8 cellular contexts compared by ENCODE assay signal in the genomic region with DNA sequence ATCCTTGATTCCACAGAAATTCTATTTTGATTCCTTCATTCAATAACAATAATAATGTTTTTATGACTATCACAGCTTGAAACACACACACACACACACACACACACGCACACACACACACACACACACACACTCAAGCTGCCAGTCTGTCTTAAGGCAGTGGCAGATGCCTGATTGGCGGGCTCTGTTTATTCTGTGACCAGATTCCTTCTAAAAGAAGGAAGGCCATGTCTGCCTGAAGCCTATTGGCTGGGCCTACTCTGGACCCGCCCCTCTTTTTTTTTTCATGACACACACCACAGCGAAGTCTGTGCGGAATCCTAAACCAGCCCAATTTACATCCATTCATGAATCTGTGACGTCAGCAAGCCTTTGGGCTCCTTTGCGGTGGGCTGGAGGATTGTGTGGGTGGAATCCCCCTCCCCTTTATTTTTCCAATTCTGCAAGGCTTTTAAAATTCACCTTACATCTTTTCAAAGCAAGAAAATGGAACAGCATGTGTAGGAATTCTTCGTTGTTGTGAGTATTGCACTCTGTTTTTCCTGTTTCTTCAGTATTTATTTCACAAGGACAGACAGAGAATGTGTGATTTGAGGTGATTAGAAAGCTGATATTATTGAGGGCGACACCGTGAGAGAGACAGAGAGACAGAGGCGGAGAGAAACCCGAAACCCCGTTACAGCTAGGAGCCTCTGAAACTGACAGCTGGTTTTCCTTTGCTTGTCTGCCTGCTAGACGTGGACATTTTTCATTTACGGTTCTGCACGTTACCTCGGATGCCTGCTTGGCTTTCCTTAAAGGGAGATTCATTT. TPM values are rescaled to one million over a fixed set of nuclear protein-coding genes. Genes with fewer than 3 reads are reported as not detected.
DNase-seq lines count a peak whose midpoint lies in the region; TF ChIP-seq lines count a peak whose summit lies in the region.

A gene with protein sequence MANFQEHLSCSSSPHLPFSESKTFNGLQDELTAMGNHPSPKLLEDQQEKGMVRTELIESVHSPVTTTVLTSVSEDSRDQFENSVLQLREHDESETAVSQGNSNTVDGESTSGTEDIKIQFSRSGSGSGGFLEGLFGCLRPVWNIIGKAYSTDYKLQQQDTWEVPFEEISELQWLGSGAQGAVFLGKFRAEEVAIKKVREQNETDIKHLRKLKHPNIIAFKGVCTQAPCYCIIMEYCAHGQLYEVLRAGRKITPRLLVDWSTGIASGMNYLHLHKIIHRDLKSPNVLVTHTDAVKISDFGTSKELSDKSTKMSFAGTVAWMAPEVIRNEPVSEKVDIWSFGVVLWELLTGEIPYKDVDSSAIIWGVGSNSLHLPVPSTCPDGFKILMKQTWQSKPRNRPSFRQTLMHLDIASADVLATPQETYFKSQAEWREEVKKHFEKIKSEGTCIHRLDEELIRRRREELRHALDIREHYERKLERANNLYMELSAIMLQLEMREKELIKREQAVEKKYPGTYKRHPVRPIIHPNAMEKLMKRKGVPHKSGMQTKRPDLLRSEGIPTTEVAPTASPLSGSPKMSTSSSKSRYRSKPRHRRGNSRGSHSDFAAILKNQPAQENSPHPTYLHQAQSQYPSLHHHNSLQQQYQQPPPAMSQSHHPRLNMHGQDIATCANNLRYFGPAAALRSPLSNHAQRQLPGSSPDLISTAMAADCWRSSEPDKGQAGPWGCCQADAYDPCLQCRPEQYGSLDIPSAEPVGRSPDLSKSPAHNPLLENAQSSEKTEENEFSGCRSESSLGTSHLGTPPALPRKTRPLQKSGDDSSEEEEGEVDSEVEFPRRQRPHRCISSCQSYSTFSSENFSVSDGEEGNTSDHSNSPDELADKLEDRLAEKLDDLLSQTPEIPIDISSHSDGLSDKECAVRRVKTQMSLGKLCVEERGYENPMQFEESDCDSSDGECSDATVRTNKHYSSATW (plus strand): TSS at position 287 of the 812 bp plus-strand sequence. CDS start 65,446 bp downstream, outside the sequence.

- peaks cover 26% of the 10 kb centered on the region for H3F3A ChIP-seq in GM23248 (ENCODE audit: insufficient read depth)

- H3K9ac ChIP-seq in GM23248, result peak within 1 kb of the TSS; percentile 86

- no peaks in the 10 kb centered on the region for H3K9me3 ChIP-seq in GM23248 (ENCODE audit: low read depth)
- H3K9me3 ChIP-seq in Peyer's patch, result no peaks in the 10 kb centered on the region

- H2AFZ ChIP-seq in GM23248, result peak within 1 kb of the TSS; percentile 92

- H3K9me2 ChIP-seq in GM23248 (ENCODE audit: insufficient read depth), result no peaks in the 10 kb centered on the region

- peaks cover 24% of the 10 kb centered on the region for H3K4me1 ChIP-seq in GM23248 (ENCODE audit: insufficient read depth)
- H3K4me1 ChIP-seq in Peyer's patch, result peaks cover 0 to 9% (median 0%) of the 10 kb centered on the region in 4 donors

- H3K4me3 ChIP-seq in GM23248, result peak within 1 kb of the TSS; percentile 85
- H3K4me3 ChIP-seq in Peyer's patch, result peak within 1 kb of the TSS; percentile 28 to 52 (median 40)

- H3K36me3 ChIP-seq in GM23248 (ENCODE audit: low read depth) (no peaks in the 10 kb centered on the region), Peyer's patch (no peaks in the 10 kb centered on the region)

- DNase-seq in GM04504 (ENCODE audit: low read depth) (peak; percentile 70), GM23248 (peak; percentile 96), KBM-7 (peak; percentile 77), Peyer's patch (peak in 2 of 3 donors; percentile 60 to 79), hepatic stellate cell (ENCODE audit: low spot score) (peak; percentile 85), posterior cingulate gyrus (peak; percentile 61 to 96 (median 75)), DMS114 treated with DMSO at 0.1 percent for 48 hours (lab: John Stamatoyannopoulos, UW; ENCODE audit: unreplicated experiment) (no peak)

- no peaks in the 10 kb centered on the region for H4K20me1 ChIP-seq in GM23248 (ENCODE audit: insufficient read depth)

- intact Hi-C loops in posterior cingulate gyrus (cut with DNase I), result loop anchor here (5.0 kb wide), 1 partner anchor 134 kb away; a partner anchor contains a TSS

- in situ Hi-C loops in GM23248 (cut with MboI), result no loop called here
- in situ Hi-C loops in KBM-7 (cut with MboI; ENCODE audit: low pct_unique_long_range_greater_than_20kb, low sequenced_read_pairs), result no loop called here

- WGBS in GM23248 (ENCODE audit: low coverage in 1 of 2, low lambda C conversion rate in 2 of 2, missing lambda C conversion rate in 2 of 2), 2 experiments, result 1 to 2% methylated on average over 17 of the region's 17 CpGs

- peaks cover 57% of the 10 kb centered on the region for H3K4me1 Mint-ChIP-seq in brain

- H3K27me3 Mint-ChIP-seq in brain, result peaks cover 10% of the 10 kb centered on the region

- H3K4me2 ChIP-seq in GM23248 (ENCODE audit: unreplicated experiment), result peak within 1 kb of the TSS; percentile 98

- no peaks in the 10 kb centered on the region for H3K9me3 Mint-ChIP-seq in brain

- peak within 1 kb of the TSS; percentile 89 to 99 (median 92) for H3K27ac Mint-ChIP-seq in brain

- TF ChIP-seq CTCF in Peyer's patch (IDR thresholded peaks at IDR 0.05), result no peak
- no peak for TF ChIP-seq CTCF in brain (conservative IDR thresholded peaks at IDR 0.05)

- H3K27me3 ChIP-seq in GM23248 (replicated peaks; ENCODE audit: insufficient read depth) (no peaks in the 10 kb centered on the region), Peyer's patch (no peaks in the 10 kb centered on the region)

- H3K36me3 Mint-ChIP-seq in brain, result no peaks in the 10 kb centered on the region

- H3K4me3 Mint-ChIP-seq in brain, result peak within 1 kb of the TSS; percentile 91 to 98 (median 93)

- TF ChIP-seq POLR2A in Peyer's patch (IDR thresholded peaks at IDR 0.05), result no peak

- H3K27ac ChIP-seq in GM23248, result peak within 1 kb of the TSS; percentile 83
- H3K27ac ChIP-seq in Peyer's patch, result peak within 1 kb of the TSS in 3 of 4 donors; percentile 15 to 67 (median 21)

- H3K79me2 ChIP-seq in GM23248 (ENCODE audit: insufficient read depth), result 0 out of 2 replicates have a peak, but pooled peaks cover 10% of the 10 kb centered on the region

RNA-seq across cellular contexts. Expression of the gene that starts here (rescaled TPM):
- total RNA-seq in GM23248 (2014; rRNA removed; shearing (Covaris generic)), result 14.8 and 16.7 TPM in 2 replicates
- 45.2 and 52.5 TPM in 2 replicates for polyA plus RNA-seq in GM23248 (2016; fragmentation: Nextera tagmentation; extraction: Ambion mirVana)
- 10 to 100 TPM; 40.4 to 60.2 (median 52.1) TPM for total RNA-seq in Peyer's patch
- 30.0 TPM for polyA plus RNA-seq in brain (ENCODE audit: insufficient read depth, low read depth, low replicate concordance)
